ENCODE assay signal across 20 cellular contexts in genomic region chr5:14716755-14717752, GRCh38. TPM values are rescaled to one million over a fixed set of nuclear protein-coding genes. Genes with fewer than 3 reads are reported as not detected.
DNase-seq lines count a peak whose midpoint lies in the region; ATAC-seq, FAIRE-seq and TF ChIP-seq lines count a peak whose summit lies in the region.
"Had no signal": no experiment of that assay in that cellular context is flagged by ENCODE, and none has a peak within 500 bp of the region (broad histone marks: within the 10 kb centered on the region; RNA-seq: fewer than 3 reads in every experiment).

No MANE protein-coding gene starts in this region.

- peaks cover 52% of the 10 kb centered on the region for H3K36me3 Mint-ChIP-seq in stimulated activated naive CD8-positive, alpha-beta T cell treated with anti-CD3 and anti-CD28 coated beads, Interleukin-15, Interleukin-2, amounts not matched to agents 100 ng/mL and 50 ng/mL, for 24 hours (ENCODE audit: low read depth)
- H3K36me3 Mint-ChIP-seq in activated CD8-positive, alpha-beta memory T cell treated with anti-CD3 and anti-CD28 coated beads, Interleukin-2, amount 10 ng/mL, durations not matched to agents 7 days and 5 days, result peaks cover 51% of the 10 kb centered on the region
- H3K36me3 Mint-ChIP-seq in endodermal cell (ENCODE audit: low read depth), result peaks cover 56% of the 10 kb centered on the region

- H3K27me3 Mint-ChIP-seq in stimulated activated naive CD8-positive, alpha-beta T cell treated with anti-CD3 and anti-CD28 coated beads, Interleukin-15, Interleukin-2, amounts not matched to agents 100 ng/mL and 50 ng/mL, for 24 hours, result no peaks in the 10 kb centered on the region
- no peaks in the 10 kb centered on the region for H3K27me3 Mint-ChIP-seq in activated CD8-positive, alpha-beta memory T cell treated with anti-CD3 and anti-CD28 coated beads, Interleukin-2, amount 10 ng/mL, durations not matched to agents 7 days and 5 days
- H3K27me3 Mint-ChIP-seq in endodermal cell (ENCODE audit: insufficient read depth), result no peaks in the 10 kb centered on the region

- H3K4me1 Mint-ChIP-seq in stimulated activated naive CD8-positive, alpha-beta T cell treated with anti-CD3 and anti-CD28 coated beads, Interleukin-15, Interleukin-2, amounts not matched to agents 100 ng/mL and 50 ng/mL, for 24 hours (ENCODE audit: low read depth), result peaks cover 12% of the 10 kb centered on the region
- H3K4me1 Mint-ChIP-seq in activated CD8-positive, alpha-beta memory T cell treated with anti-CD3 and anti-CD28 coated beads, Interleukin-2, amount 10 ng/mL, durations not matched to agents 7 days and 5 days, result peaks cover 8% of the 10 kb centered on the region
- peaks cover 2% of the 10 kb centered on the region for H3K4me1 Mint-ChIP-seq in endodermal cell

- no peak for FAIRE-seq in pancreas (lab: Jason Lieb, UNC)
- FAIRE-seq: GM12892, kidney had no signal

- no peaks in the 10 kb centered on the region for H3K9me3 ChIP-seq in right lobe of liver
- no peaks in the 10 kb centered on the region for H3K9me3 ChIP-seq in endodermal cell (ENCODE audit: control insufficient read depth, low read length)
- H3K9me3 ChIP-seq in pancreas, result no peaks in the 10 kb centered on the region

- H3K27me3 ChIP-seq in right lobe of liver (no peaks in the 10 kb centered on the region), endodermal cell (ENCODE audit: control insufficient read depth, insufficient read depth, low read length, poor library complexity, severe bottlenecking) (no peaks in the 10 kb centered on the region), pancreas (no peaks in the 10 kb centered on the region)

- no peak overlapping the region for H3K4me3 Mint-ChIP-seq in stimulated activated naive CD8-positive, alpha-beta T cell treated with anti-CD3 and anti-CD28 coated beads, Interleukin-15, Interleukin-2, amounts not matched to agents 100 ng/mL and 50 ng/mL, for 24 hours
- no peak overlapping the region for H3K4me3 Mint-ChIP-seq in activated CD8-positive, alpha-beta memory T cell treated with anti-CD3 and anti-CD28 coated beads, Interleukin-2, amount 10 ng/mL, durations not matched to agents 7 days and 5 days
- no peak overlapping the region for H3K4me3 Mint-ChIP-seq in endodermal cell

- H3K4me1 ChIP-seq in right lobe of liver (peaks cover 0 to 19% (median 5%) of the 10 kb centered on the region in 4 donors), endodermal cell (ENCODE audit: control insufficient read depth, insufficient read depth, low read length) (no peaks in the 10 kb centered on the region), pancreas (no peaks in the 10 kb centered on the region)

- WGBS in right lobe of liver (ENCODE audit: insufficient coverage, low coverage, low lambda C conversion rate, missing lambda C conversion rate), result 51% methylated on average over 10 of the region's 13 CpGs
- 92 to 98% methylated on average over 9 to 13 of the region's 13 CpGs for WGBS in endodermal cell (ENCODE audit: insufficient coverage in 1 of 2, insufficient read length in 1 of 2), 2 experiments
- WGBS in pancreas, 2 donors, result 84 to 88% methylated on average over 13 of the region's 13 CpGs

- intact Hi-C loops in right lobe of liver (cut with DNase I) (no loop called here), pancreas (cut with DNase I) (no loop called here), sciatic nerve (cut with DNase I) (no loop called here)

- TF ChIP-seq POLR2A in right lobe of liver (IDR thresholded peaks at IDR 0.05), result no peak

- CTCF ChIA-PET in activated CD8-positive, alpha-beta memory T cell treated with anti-CD3 and anti-CD28 coated beads, Interleukin-2, amount 10 ng/mL, durations not matched to agents 7 days and 5 days (lab: Charles Lee), result interaction anchor here (0.8 to 1.6 kb wide), 2 partner anchors 10 to 31 kb away, joined by 3 to 4 read pairs; no protein-coding TSS in a partner anchor

- no peaks in the 10 kb centered on the region for H3K9me3 Mint-ChIP-seq in stimulated activated naive CD8-positive, alpha-beta T cell treated with anti-CD3 and anti-CD28 coated beads, Interleukin-15, Interleukin-2, amounts not matched to agents 100 ng/mL and 50 ng/mL, for 24 hours
- no peaks in the 10 kb centered on the region for H3K9me3 Mint-ChIP-seq in activated CD8-positive, alpha-beta memory T cell treated with anti-CD3 and anti-CD28 coated beads, Interleukin-2, amount 10 ng/mL, durations not matched to agents 7 days and 5 days (ENCODE audit: low read depth)
- peaks cover 9% of the 10 kb centered on the region for H3K9me3 Mint-ChIP-seq in endodermal cell

- no peak overlapping the region for H3K9ac ChIP-seq in endodermal cell (ENCODE audit: extremely low read depth, low read length, poor library complexity, severe bottlenecking)

- TF ChIP-seq CTCF in right lobe of liver (IDR thresholded peaks at IDR 0.05), result no peak
- TF ChIP-seq CTCF in endodermal cell (conservative IDR thresholded peaks at IDR 0.05), result no peak
- no peak for TF ChIP-seq CTCF in pancreas (IDR thresholded peaks at IDR 0.05)

- peak overlapping the region; percentile 40 for H3K27ac Mint-ChIP-seq in stimulated activated naive CD8-positive, alpha-beta T cell treated with anti-CD3 and anti-CD28 coated beads, Interleukin-15, Interleukin-2, amounts not matched to agents 100 ng/mL and 50 ng/mL, for 24 hours
- peak overlapping the region; percentile 33 for H3K27ac Mint-ChIP-seq in activated CD8-positive, alpha-beta memory T cell treated with anti-CD3 and anti-CD28 coated beads, Interleukin-2, amount 10 ng/mL, durations not matched to agents 7 days and 5 days
- no peak overlapping the region for H3K27ac Mint-ChIP-seq in endodermal cell

- no peak for ATAC-seq in stimulated activated naive CD8-positive, alpha-beta T cell treated with anti-CD3 and anti-CD28 coated beads, Interleukin-15, Interleukin-2, amounts not matched to agents 100 U/mL and 50 U/mL, for 24 hours
- no peak for ATAC-seq in activated CD8-positive, alpha-beta memory T cell treated with anti-CD3 and anti-CD28 coated beads, Interleukin-2, amount 10 ng/mL, durations not matched to agents 7 days and 5 days
- ATAC-seq in right lobe of liver, result peak; percentile 47 to 64 (median 58)
- no peak for ATAC-seq in pancreas
- no peak for ATAC-seq in sciatic nerve

- H3K36me3 ChIP-seq in right lobe of liver (peaks cover 0 to 39% (median 3%) of the 10 kb centered on the region in 4 donors), endodermal cell (ENCODE audit: control insufficient read depth, insufficient read depth, low read length) (peaks cover 25% of the 10 kb centered on the region), pancreas (peaks cover 3 to 21% (median 7%) of the 10 kb centered on the region in 3 donors)

- no peak overlapping the region for H3K4me3 ChIP-seq in right lobe of liver
- no peak overlapping the region for H3K4me3 ChIP-seq in endodermal cell (ENCODE audit: low read length)
- no peak overlapping the region for H3K4me3 ChIP-seq in pancreas

- H3K27ac ChIP-seq in right lobe of liver (peak overlapping the region in 2 of 3 donors; percentile 55 to 74), endodermal cell (ENCODE audit: low read depth, low read length) (no peak overlapping the region), pancreas (no peak overlapping the region)

- DNase-seq in stimulated activated naive CD8-positive, alpha-beta T cell treated with anti-CD3 and anti-CD28 coated beads, Interleukin-15, Interleukin-2, amounts not matched to agents 100 U/mL and 50 U/mL, for 24 hours, result no peak
- no peak for DNase-seq in activated CD8-positive, alpha-beta memory T cell treated with anti-CD3 and anti-CD28 coated beads, Interleukin-2, amount 10 ng/mL, durations not matched to agents 7 days and 5 days
- DNase-seq in right lobe of liver (peak in 1 of 3 donors; percentile 42), endodermal cell (no peak), pancreas (no peak), NCI-H2227 (lab: John Stamatoyannopoulos, UW; ENCODE audit: unreplicated experiment) (no peak), sciatic nerve (ENCODE audit: low spot score) (no peak)
- DNase-seq: activated CD4-positive, alpha-beta T cell treated with anti-CD3 and anti-CD28 coated beads for 4 hours; amygdala; cerebellar nuclear complex; effector memory CD4-positive, alpha-beta T cell; GDM1; KBM-7; kidney; NCI-H1048; NCI-H2081 treated with DMSO at 0.1 percent for 48 hours; NCI-H526; stimulated activated CD4-positive, alpha-beta T cell treated with anti-CD3 and anti-CD28 coated beads, Interleukin-4, amount 100 ng/mL, for 1 hour had no signal

RNA-seq across cellular contexts. Expression of gene OTULIN, which starts 52.5 kb away (rescaled TPM):
- 100 to 1,000 TPM in 1 of 2 experiments, 10 to 100 TPM in 1; 87.8 to 123 TPM for total RNA-seq in activated CD8-positive, alpha-beta memory T cell treated with anti-CD3 and anti-CD28 coated beads, Interleukin-2, amount 10 ng/mL, durations not matched to agents 7 days and 5 days
- total RNA-seq in right lobe of liver (10 to 100 TPM; 25.2 to 34.8 (median 29.2) TPM), endodermal cell (10 to 100 TPM; 36.4 to 43.2 TPM), pancreas (10 to 100 TPM in 5 of 6 donors, 1 to 10 TPM in 1; 9.1 to 21.6 (median 12.9) TPM), sciatic nerve (34.5 TPM)
- polyA plus RNA-seq in endodermal cell (2013, experiment 1 of 2), result 18.8 TPM
- 18.3 TPM for polyA plus RNA-seq in endodermal cell (2013, experiment 2 of 2)
- 1 to 10 TPM; 4.7 to 4.8 TPM for polyA plus RNA-seq in pancreas

Comparison
In these comparisons a context has a peak if more than half of its experiments do, and no peak if none do; other contexts are left out.
1. ATAC-seq: peak in right lobe of liver (4 of 4); none in stimulated activated naive CD8-positive, alpha-beta T cell treated with anti-CD3 and anti-CD28 coated beads, Interleukin-15, Interleukin-2, amounts not matched to agents 100 U/mL and 50 U/mL, for 24 hours (single experiment), activated CD8-positive, alpha-beta memory T cell treated with anti-CD3 and anti-CD28 coated beads, Interleukin-2, amount 10 ng/mL, durations not matched to agents 7 days and 5 days (single experiment), pancreas (0 of 4) and sciatic nerve (single experiment).
2. H3K27ac ChIP-seq: peak in right lobe of liver (2 of 3); none in endodermal cell (single experiment) and pancreas (0 of 4).